Comparison of ENCODE assay signal across 8 cellular contexts in the genomic region with DNA sequence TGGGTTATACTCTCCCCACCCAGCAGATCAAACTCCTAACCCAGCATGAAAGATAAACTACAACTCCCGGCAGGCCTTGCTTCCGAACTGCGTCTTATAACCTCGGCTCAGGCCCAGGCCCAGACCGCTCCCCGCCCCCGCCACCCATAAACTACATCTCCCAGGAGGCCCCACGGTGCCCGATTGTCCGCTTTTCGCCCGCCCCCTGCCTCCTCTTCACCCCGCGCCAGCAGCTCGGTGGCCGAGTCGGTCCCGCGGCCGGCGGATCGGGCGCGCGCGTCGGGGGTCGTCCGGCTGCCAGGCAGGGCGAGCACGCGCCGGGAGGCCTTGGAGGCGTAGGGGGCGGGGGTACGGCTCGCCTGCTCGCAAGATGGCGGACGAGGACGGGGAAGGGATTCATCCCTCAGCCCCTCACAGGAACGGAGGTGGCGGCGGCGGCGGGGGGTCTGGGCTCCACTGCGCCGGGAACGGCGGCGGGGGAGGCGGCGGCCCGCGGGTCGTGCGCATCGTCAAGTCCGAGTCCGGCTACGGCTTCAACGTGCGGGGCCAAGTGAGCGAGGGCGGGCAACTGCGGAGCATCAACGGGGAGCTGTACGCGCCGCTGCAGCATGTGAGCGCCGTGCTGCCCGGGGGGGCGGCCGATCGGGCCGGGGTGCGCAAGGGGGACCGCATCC. TPM values are rescaled to one million over a fixed set of nuclear protein-coding genes. Genes with fewer than 3 reads are reported as not detected.
DNase-seq lines count a peak whose midpoint lies in the region; ATAC-seq and TF ChIP-seq lines count a peak whose summit lies in the region.

A gene (plus strand): TSS at position 219 of the 674 bp plus-strand sequence. CDS start 152 bp downstream, at position 371.

- H3K9me3 ChIP-seq in mammary epithelial cell (replicated peaks; ENCODE audit: insufficient read depth, low read length) = no peaks in the 10 kb centered on the region
- H3K9me3 ChIP-seq in smooth muscle cell (replicated peaks; ENCODE audit: low read depth) = no peaks in the 10 kb centered on the region

- peak within 1 kb of the TSS; percentile 82 for H3K4me2 ChIP-seq in mammary epithelial cell (ENCODE audit: insufficient read depth, low read depth, low read length)
- peak within 1 kb of the TSS; percentile 93 for H3K4me2 ChIP-seq in smooth muscle cell

- H3K9ac ChIP-seq in mammary epithelial cell (ENCODE audit: insufficient read depth, low read length) = peak within 1 kb of the TSS; percentile 70
- H3K9ac ChIP-seq in smooth muscle cell (ENCODE audit: low read depth) = peak within 1 kb of the TSS; percentile 95

- H3K4me3 ChIP-seq in WI38 (ENCODE audit: low read depth, low read length) (peak within 1 kb of the TSS; percentile 83), mammary epithelial cell (replicated peaks in 1 of 3; ENCODE audit: insufficient read depth in 1 of 3, low read depth in 2 of 3, low read length in 3 of 3) (peak within 1 kb of the TSS; percentile 69 to 86 (median 85)), smooth muscle cell (peak within 1 kb of the TSS; percentile 96)

- peak; percentile 81 for TF ChIP-seq POLR2A in GM18951 (IDR thresholded peaks at IDR 0.05; ENCODE audit: extremely low read depth, insufficient read depth, insufficient read length)

- 0% methylated on average over 6 of the region's 79 CpGs for WGBS in mammary epithelial cell (ENCODE audit: low coverage, missing lambda C conversion rate)
- under 1% methylated on average over 39 of the region's 79 CpGs for WGBS in smooth muscle cell (ENCODE audit: low lambda C conversion rate)

- H4K20me1 ChIP-seq in mammary epithelial cell (ENCODE audit: insufficient read depth, low read length) (no peaks in the 10 kb centered on the region), smooth muscle cell (ENCODE audit: low read depth) (peaks cover 33% of the 10 kb centered on the region)

- no peak for TF ChIP-seq CTCF in WI38 (IDR thresholded peaks at IDR 0.05; ENCODE audit: low read depth, low read length)
- no peak for TF ChIP-seq CTCF in mammary epithelial cell (conservative IDR thresholded peaks at IDR 0.05 in 1 of 2, IDR thresholded peaks at IDR 0.05 in 1 of 2; ENCODE audit: extremely low read depth in 1 of 2, insufficient read depth in 1 of 2, low read depth in 1 of 2, low read length in 2 of 2)
- no peak for TF ChIP-seq CTCF in smooth muscle cell (IDR thresholded peaks at IDR 0.05; ENCODE audit: borderline replicate concordance, insufficient read depth, poor library complexity, severe bottlenecking)

- no peaks in the 10 kb centered on the region for H3F3A ChIP-seq in smooth muscle cell (ENCODE audit: low read depth)

- peaks cover 40% of the 10 kb centered on the region for H3K4me1 ChIP-seq in mammary epithelial cell (ENCODE audit: insufficient read depth, low read length)
- peaks cover 15% of the 10 kb centered on the region for H3K4me1 ChIP-seq in smooth muscle cell (ENCODE audit: low read depth)

- intact Hi-C loops in mammary epithelial cell (cut with micrococcal nuclease) = loop anchor here (5.0 kb wide), 2 partner anchors 70 to 170 kb away; no protein-coding TSS in a partner anchor

- H3K79me2 ChIP-seq in mammary epithelial cell (ENCODE audit: insufficient read depth, low read length) (peaks cover 37% of the 10 kb centered on the region), smooth muscle cell (ENCODE audit: low read depth) (peaks cover 30% of the 10 kb centered on the region)

- H3K27ac ChIP-seq in mammary epithelial cell (ENCODE audit: insufficient read depth, low read depth, low read length) (peak within 1 kb of the TSS; percentile 42), smooth muscle cell (ENCODE audit: low read depth) (peak within 1 kb of the TSS; percentile 82)

- ATAC-seq in HG03196 (IDR thresholded peaks at IDR 0.05; ENCODE audit: unreplicated experiment) = peak; percentile 84

- H3K27me3 ChIP-seq in mammary epithelial cell (ENCODE audit: insufficient read depth, low read length) (no peaks in the 10 kb centered on the region), smooth muscle cell (ENCODE audit: low read depth) (no peaks in the 10 kb centered on the region)

- dilution Hi-C loops in mammary epithelial cell (cut with HindIII; ENCODE audit: low sequenced_read_pairs) = no loop called here

- DNase-seq in AG08396 (ENCODE audit: low spot score) (peak; percentile 95), NCI-H226 (peak; percentile 88), mammary epithelial cell (peak; percentile 84), iPS-NIHi11 (ENCODE audit: low spot score) (peak; percentile 96), smooth muscle cell (lab: John Stamatoyannopoulos, UW; ENCODE audit: unreplicated experiment) (peak; percentile 73)

- BruUV-seq in mammary epithelial cell (replicated peaks; lab: Mats Ljungman, UMichigan) = no TSS peak

- CTCF ChIA-PET in mammary epithelial cell (lab: Charles Lee; ENCODE audit: low non-redundant PET) = interaction anchor here (0.5 to 0.6 kb wide), 2 partner anchors 63 to 151 kb away, joined by 3 to 7 read pairs; a partner anchor contains a TSS

- peak within 1 kb of the TSS; percentile 96 for H2AFZ ChIP-seq in mammary epithelial cell (ENCODE audit: low read depth, low read length)
- H2AFZ ChIP-seq in smooth muscle cell (ENCODE audit: low read depth) = peak within 1 kb of the TSS; percentile 87

- in situ Hi-C loops in GM18951 (cut with MboI; ENCODE audit: low sequenced_read_pairs, unreplicated experiment) (no loop called here), mammary epithelial cell (cut with MboI; ENCODE audit: low sequenced_read_pairs in 2 of 2) (no loop called here)

- H3K36me3 ChIP-seq in mammary epithelial cell (ENCODE audit: insufficient read depth, low read length) (no peaks in the 10 kb centered on the region), smooth muscle cell (ENCODE audit: low read depth) (no peaks in the 10 kb centered on the region)

RNA-seq across cellular contexts. Expression of the gene that starts here (rescaled TPM):
- total RNA-seq in mammary epithelial cell (10 to 100 TPM; 22.7 to 25.5 TPM), smooth muscle cell (20.9 and 22.6 TPM in 2 replicates)
- polyA plus RNA-seq in mammary epithelial cell (12.1 TPM), smooth muscle cell (11.9 and 12.0 TPM in 2 replicates)
- polyA minus RNA-seq in mammary epithelial cell = 43.2 TPM

Comparison
In these comparisons a context has a peak if more than half of its experiments do, and no peak if none do; other contexts are left out.
1. Peak in every context shown above with its lines: DNase-seq, ATAC-seq, H3K4me3 ChIP-seq and H3K27ac ChIP-seq.